Comparison of ENCODE assay signal across 2 cellular contexts in genomic region chr15:73756947-73757513, GRCh38.
TF ChIP-seq lines count a peak whose summit lies in the region.

No MANE protein-coding gene starts in this region.

TF ChIP-seq in HepG2, 621 proteins besides CTCF, POLR2A, EP300 and RAD21:
- TF ChIP-seq GATAD1 (CRISPR knock-in tag; IDR thresholded peaks at IDR 0.05): no peak
- TF ChIP-seq MAFK (conservative IDR thresholded peaks at IDR 0.05 in 1 of 2, IDR thresholded peaks at IDR 0.05 in 1 of 2; ENCODE audit: low read length in 2 of 2): peak; percentile 50 to 76; a peak in 3 of 4 replicates
- TF ChIP-seq MAFF (IDR thresholded peaks at IDR 0.05; ENCODE audit: low read depth, low read length): peak; percentile 55
TF ChIP-seq in HepG2: peak in this region for 2.

TF ChIP-seq in K562, 482 proteins besides CTCF, POLR2A, EP300 and RAD21:
- TF ChIP-seq ELK1 (CRISPR knock-in tag; IDR thresholded peaks at IDR 0.05): no peak
- TF ChIP-seq BCLAF1 (IDR thresholded peaks at IDR 0.05; ENCODE audit: borderline replicate concordance in 1 of 2, control insufficient read depth in 1 of 2, low read depth in 2 of 2, low read length in 1 of 2): no peak
- 0 out of 2 replicates have a peak, but pooled peaks have one; percentile 17 for TF ChIP-seq MAFG (tag; conservative IDR thresholded peaks at IDR 0.05)
- no peak for TF ChIP-seq ZNF431 (CRISPR knock-in tag; IDR thresholded peaks at IDR 0.05)
- no peak for TF ChIP-seq SMAD1 (IDR thresholded peaks at IDR 0.05; ENCODE audit: low read depth, low read length, partially characterized antibody)
- peak; percentile 35; the same call in 1 of the 2 replicates for TF ChIP-seq ZNF316 (IDR thresholded peaks at IDR 0.05)
- TF ChIP-seq CREB5 (CRISPR knock-in tag; IDR thresholded peaks at IDR 0.05): no peak
- no peak for TF ChIP-seq ESRRB (CRISPR knock-in tag; IDR thresholded peaks at IDR 0.05; ENCODE audit: borderline replicate concordance)
- no peak for TF ChIP-seq THAP7 (CRISPR knock-in tag; IDR thresholded peaks at IDR 0.05)
- TF ChIP-seq RBM17 (IDR thresholded peaks at IDR 0.05; ENCODE audit: borderline replicate concordance, low read depth, low read length): no peak
- no peak for TF ChIP-seq HMBOX1 (IDR thresholded peaks at IDR 0.05)
- TF ChIP-seq DIDO1 (tag; IDR thresholded peaks at IDR 0.05; ENCODE audit: low read depth): no peak
- no peak for TF ChIP-seq ZNF384 (IDR thresholded peaks at IDR 0.05; ENCODE audit: low read depth, low read length)
- TF ChIP-seq ZNF717 (CRISPR knock-in tag; IDR thresholded peaks at IDR 0.05): no peak
- TF ChIP-seq AFF4 (CRISPR knock-in tag; IDR thresholded peaks at IDR 0.05): no peak
- TF ChIP-seq POLR3G (IDR thresholded peaks at IDR 0.05; ENCODE audit: extremely low read depth, insufficient read length, insufficient replicate concordance): no peak
- TF ChIP-seq TEAD1 (CRISPR knock-in tag; IDR thresholded peaks at IDR 0.05): no peak
- TF ChIP-seq KLF16 (IDR thresholded peaks at IDR 0.05): no peak
- TF ChIP-seq ZNF282 (CRISPR knock-in tag; IDR thresholded peaks at IDR 0.05): no peak
- 0 out of 2 replicates have a peak, but pooled peaks have one; percentile 9 for TF ChIP-seq MAFK (IDR thresholded peaks at IDR 0.05; ENCODE audit: low read length)
- no peak for TF ChIP-seq RNF219 (CRISPR knock-in tag; IDR thresholded peaks at IDR 0.05)
- no peak for TF ChIP-seq MAZ (CRISPR knock-in tag; conservative IDR thresholded peaks at IDR 0.05 in 1 of 2, IDR thresholded peaks at IDR 0.05 in 1 of 2)
- no peak for TF ChIP-seq MLX (CRISPR knock-in tag; conservative IDR thresholded peaks at IDR 0.05)
